14 cellular contexts compared by ENCODE assay signal in genomic region chr15:95972136-95972553, GRCh38.
DNase-seq lines count a peak whose midpoint lies in the region; ATAC-seq and TF ChIP-seq lines count a peak whose summit lies in the region.
"Had no signal": no experiment of that assay in that cellular context is flagged by ENCODE, and none has a peak within 500 bp of the region (broad histone marks: within the 10 kb centered on the region; RNA-seq: fewer than 3 reads in every experiment).

No MANE protein-coding gene starts in this region.

- H3K4me3 ChIP-seq in AG04449 (ENCODE audit: low read depth, low read length), result no peak overlapping the region; the same call in 1 of the 2 replicates
- H3K4me3 ChIP-seq: adrenal gland had no signal

- DNase-seq in AG04449 (ENCODE audit: low read depth, low spot score), result peak; percentile 56
- peak; percentile 76 for DNase-seq in HT1080 (ENCODE audit: low read depth)
- peak; percentile 7 for DNase-seq in brain pericyte (ENCODE audit: low read depth, low spot score)
- DNase-seq in medulla oblongata (ENCODE audit: extremely low spot score), result peak; percentile 15
- DNase-seq in DMS114 treated with DMSO at 0.1 percent for 48 hours (lab: John Stamatoyannopoulos, UW; ENCODE audit: unreplicated experiment), result no peak
- no peak for DNase-seq in NCI-H510A (lab: John Stamatoyannopoulos, UW)
- DNase-seq: ACHN; activated CD8-positive, alpha-beta memory T cell treated with anti-CD3 and anti-CD28 coated beads, Interleukin-2, amount 50 U/mL, for 4 hours; erythroblast; NCI-H187 treated with DMSO at 0.1 percent for 48 hours; PC-3 had no signal

- TF ChIP-seq CTCF in AG04449 (IDR thresholded peaks at IDR 0.05; ENCODE audit: insufficient read depth, low read length, missing control alignments), result no peak

- CTCF ChIA-PET in AG04449 (lab: Yijun Ruan, JAX), result no interaction called here

- POLR2A ChIA-PET in AG04449 (lab: Yijun Ruan, JAX), result no interaction called here

- no peak for ATAC-seq in GM19452 (IDR thresholded peaks at IDR 0.05; ENCODE audit: unreplicated experiment)
- no peak for ATAC-seq in GM18907 (IDR thresholded peaks at IDR 0.05; ENCODE audit: unreplicated experiment)
- ATAC-seq: PC-3 had no signal

Comparison
In these comparisons a context has a peak if more than half of its experiments do, and no peak if none do; other contexts are left out.
1. DNase-seq: peak in AG04449 (single experiment), HT1080 (single experiment), brain pericyte (single experiment) and medulla oblongata (single experiment); none in DMS114 treated with DMSO at 0.1 percent for 48 hours (single experiment) and NCI-H510A (single experiment).